ENCODE assay signal across 33 cellular contexts in the genomic region with DNA sequence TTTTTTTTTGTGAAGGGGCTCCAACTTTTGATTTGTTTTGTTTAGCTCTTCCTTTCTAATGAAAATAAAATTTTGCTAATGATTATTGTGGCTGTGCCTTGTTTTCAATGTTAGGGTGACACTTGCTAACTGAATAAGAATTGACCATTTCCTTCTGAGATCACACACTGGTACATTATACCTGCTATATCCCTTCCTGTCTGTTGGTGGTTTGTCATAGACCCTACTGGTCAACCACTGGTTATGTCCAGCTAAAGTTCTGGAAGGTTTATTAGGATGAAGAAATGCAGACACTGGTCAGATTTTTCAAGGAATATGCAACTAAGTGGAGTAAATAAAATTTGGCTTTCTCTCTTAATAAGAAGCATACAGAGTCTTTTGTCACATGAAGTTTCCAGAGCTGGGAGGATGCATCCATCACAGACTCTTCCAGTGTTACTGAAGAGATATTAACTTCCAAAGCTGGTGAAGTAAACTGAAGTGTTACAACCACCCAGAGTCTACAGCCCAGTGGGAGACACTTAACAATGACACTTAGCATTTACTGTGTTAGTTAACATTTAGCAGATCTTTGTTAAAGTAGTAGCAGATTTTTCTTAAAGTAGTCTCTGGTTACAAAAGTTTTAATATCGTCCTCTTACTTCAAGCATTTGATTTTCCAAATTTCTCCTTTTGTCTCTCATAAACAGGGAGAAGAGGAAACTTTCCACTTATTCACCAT. TPM values are rescaled to one million over a fixed set of nuclear protein-coding genes. Genes with fewer than 3 reads are reported as not detected.
"Had no signal": no experiment of that assay in that cellular context is flagged by ENCODE, and none has a peak within 500 bp of the region (broad histone marks: within the 10 kb centered on the region; RNA-seq: fewer than 3 reads in every experiment).

No MANE protein-coding gene starts in this region.

- H3K27ac Mint-ChIP-seq: activated B cell treated with CpG ODN at 0.5 μM for 24 hours; activated naive CD4-positive, alpha-beta T cell treated with anti-CD3 and anti-CD28 coated beads for 36 hours; activated naive CD8-positive, alpha-beta T cell treated with anti-CD3 and anti-CD28 coated beads for 36 hours; activated T-cell treated with anti-CD3 and anti-CD28 coated beads, Interleukin-2, amount 50 U/mL, for 72 hours; nephron; stimulated activated memory B cell treated with anti-CD40 and anti-IgM and Interleukin-4, amounts not matched to agents 10 μg/mL and 1 μg/mL and 100 μg/mL, for 72 hours; T-helper 2 cell treated with Interferon-gamma antibody and Interleukin-4, amounts not matched to agents 5 μg/mL and 100 μg/mL, for 36 hours had no signal

- H3K79me2 ChIP-seq: parathyroid adenoma had no signal

- H3K4me1 ChIP-seq: adrenal gland, gastrocnemius medialis, left lung, parathyroid adenoma, psoas muscle, stomach, thyroid gland, upper lobe of left lung, vagina had no signal

- H3K9me3 ChIP-seq: adrenal gland, gastrocnemius medialis, left lung, psoas muscle, stomach, thyroid gland, upper lobe of left lung, vagina had no signal

- H3K4me3 Mint-ChIP-seq: activated B cell treated with CpG ODN at 0.5 μM for 24 hours; activated naive CD4-positive, alpha-beta T cell treated with anti-CD3 and anti-CD28 coated beads for 36 hours; activated naive CD8-positive, alpha-beta T cell treated with anti-CD3 and anti-CD28 coated beads for 36 hours; activated T-cell treated with anti-CD3 and anti-CD28 coated beads, Interleukin-2, amount 50 U/mL, for 72 hours; nephron; stimulated activated memory B cell treated with anti-CD40 and anti-IgM and Interleukin-4, amounts not matched to agents 10 μg/mL and 1 μg/mL and 100 μg/mL, for 72 hours; T-helper 2 cell treated with Interferon-gamma antibody and Interleukin-4, amounts not matched to agents 5 μg/mL and 100 μg/mL, for 36 hours had no signal

- H3K4me3 ChIP-seq: adrenal gland, coronary artery, gastrocnemius medialis, left lung, lung, psoas muscle, smooth muscle cell, stomach, thyroid gland, upper lobe of left lung, vagina had no signal

- H3K36me3 Mint-ChIP-seq: activated naive CD8-positive, alpha-beta T cell treated with anti-CD3 and anti-CD28 coated beads for 36 hours had no signal

- ATAC-seq: activated T-cell treated with anti-CD3 and anti-CD28 coated beads, Interleukin-2, amount 50 U/mL, for 72 hours; gastrocnemius medialis; left lung; psoas muscle; stimulated activated memory B cell treated with anti-CD40 and anti-IgM and Interleukin-4, amounts not matched to agents 10 μg/mL and 1 μg/mL and 100 μg/mL, for 72 hours had no signal

- H3K4me1 Mint-ChIP-seq: activated B cell treated with CpG ODN at 0.5 μM for 24 hours; activated naive CD8-positive, alpha-beta T cell treated with anti-CD3 and anti-CD28 coated beads for 36 hours; nephron; stimulated activated memory B cell treated with anti-CD40 and anti-IgM and Interleukin-4, amounts not matched to agents 10 μg/mL and 1 μg/mL and 100 μg/mL, for 72 hours had no signal

- H3K9ac ChIP-seq: parathyroid adenoma had no signal

- H3K27me3 Mint-ChIP-seq: activated B cell treated with CpG ODN at 0.5 μM for 24 hours; stimulated activated memory B cell treated with anti-CD40 and anti-IgM and Interleukin-4, amounts not matched to agents 10 μg/mL and 1 μg/mL and 100 μg/mL, for 72 hours had no signal

- H3K9me3 Mint-ChIP-seq: activated naive CD4-positive, alpha-beta T cell treated with anti-CD3 and anti-CD28 coated beads for 36 hours; T-helper 2 cell treated with Interferon-gamma antibody and Interleukin-4, amounts not matched to agents 5 μg/mL and 100 μg/mL, for 36 hours had no signal

- H3K4me2 ChIP-seq: smooth muscle cell had no signal

- H3K36me3 ChIP-seq: adrenal gland, brain microvascular endothelial cell, gastrocnemius medialis, left lung, stomach, thyroid gland, upper lobe of left lung, vagina had no signal

- H2AFZ ChIP-seq: parathyroid adenoma had no signal

- H3K27ac ChIP-seq: adrenal gland, brain microvascular endothelial cell, coronary artery, gastrocnemius medialis, parathyroid adenoma, psoas muscle, stomach, thyroid gland, upper lobe of left lung, vagina had no signal

- DNase-seq: activated B cell treated with CpG ODN at 0.5 μM for 24 hours; activated naive CD4-positive, alpha-beta T cell treated with anti-CD3 and anti-CD28 coated beads for 36 hours; activated naive CD8-positive, alpha-beta T cell treated with anti-CD3 and anti-CD28 coated beads for 36 hours; activated T-cell treated with anti-CD3 and anti-CD28 coated beads for 4 hours; activated T-cell treated with anti-CD3 and anti-CD28 coated beads, Interleukin-2, amount 50 U/mL, for 72 hours; adrenal gland; aorta; brain microvascular endothelial cell; gastrocnemius medialis; glutamatergic neuron; left lung; occipital lobe; psoas muscle; stimulated activated CD4-positive, alpha-beta T cell treated with anti-CD3 and anti-CD28 coated beads, Interleukin-1b, Interleukin-23, amount 100 ng/mL, for 48 hours; stimulated activated CD4-positive, alpha-beta T cell treated with anti-CD3 and anti-CD28 coated beads, Interleukin-4, amount 100 ng/mL, for 4 hours; stimulated activated CD8-positive, alpha-beta memory T cell treated with anti-CD3 and anti-CD28 coated beads, Interleukin-4, amount 100 ng/mL, for 48 hours; stomach; T-helper 1 cell; thyroid gland; upper lobe of left lung had no signal

- H3K27me3 ChIP-seq: adrenal gland, brain microvascular endothelial cell, gastrocnemius medialis, left lung, stomach, thyroid gland, upper lobe of left lung, vagina had no signal

- FAIRE-seq: endometrium, islet of Langerhans had no signal

RNA-seq across cellular contexts. Expression of a gene that starts 19.7 kb away (rescaled TPM):
- total RNA-seq: activated B cell treated with CpG ODN at 0.5 μM for 24 hours; activated naive CD4-positive, alpha-beta T cell treated with anti-CD3 and anti-CD28 coated beads for 36 hours; activated naive CD8-positive, alpha-beta T cell treated with anti-CD3 and anti-CD28 coated beads for 36 hours; activated T-cell treated with anti-CD3 and anti-CD28 coated beads, Interleukin-2, amount 50 U/mL, for 72 hours had no signal

RNA-seq across cellular contexts. Expression of a gene that starts 30.6 kb away (rescaled TPM):
- total RNA-seq: vagina had no signal

RNA-seq across cellular contexts. Expression of a gene that starts 53.7 kb away (rescaled TPM):
- total RNA-seq: activated B cell treated with CpG ODN at 0.5 μM for 24 hours; activated naive CD4-positive, alpha-beta T cell treated with anti-CD3 and anti-CD28 coated beads for 36 hours; activated naive CD8-positive, alpha-beta T cell treated with anti-CD3 and anti-CD28 coated beads for 36 hours; activated T-cell treated with anti-CD3 and anti-CD28 coated beads, Interleukin-2, amount 50 U/mL, for 72 hours; cerebellum; gastrocnemius medialis; mesenteric fat pad; mucosa of gallbladder; occipital lobe; psoas muscle; smooth muscle cell; stomach; vagina had no signal
- polyA plus RNA-seq: stomach had no signal
